19 cellular contexts compared by ENCODE assay signal in genomic region chr11:12483604-12484003, GRCh38.
"Had no signal": no experiment of that assay in that cellular context is flagged by ENCODE, and none has a peak within 500 bp of the region (broad histone marks: within the 10 kb centered on the region; RNA-seq: fewer than 3 reads in every experiment).

No MANE protein-coding gene starts in this region.

- H3K4me1 ChIP-seq: ascending aorta, upper lobe of right lung had no signal

- DNase-seq: activated CD4-positive, alpha-beta T cell treated with anti-CD3 and anti-CD28 coated beads, Interleukin-2, amount 50 U/mL, for 1 hour; activated naive CD4-positive, alpha-beta T cell treated with anti-CD3 and anti-CD28 coated beads for 36 hours; activated naive CD8-positive, alpha-beta T cell treated with anti-CD3 and anti-CD28 coated beads, Interleukin-2, amount 50 U/mL, for 24 hours; activated T-cell treated with anti-CD3 and anti-CD28 coated beads for 4 hours; dorsolateral prefrontal cortex; erythroblast; hypothalamus; kidney; stimulated activated CD4-positive, alpha-beta T cell treated with anti-CD3 and anti-CD28 coated beads, Interleukin-4, amount 100 ng/mL, for 4 hours; stimulated activated CD8-positive, alpha-beta memory T cell treated with anti-CD3 and anti-CD28 coated beads, Interleukin-4, amount 100 ng/mL, for 48 hours; stimulated activated naive CD8-positive, alpha-beta T cell treated with anti-CD3 and anti-CD28 coated beads, Interleukin-15, Interleukin-2, amounts not matched to agents 100 U/mL and 50 U/mL, for 24 hours; T-cell; T-helper 9 cell; upper lobe of right lung had no signal

- H3K27me3 ChIP-seq: ascending aorta, dorsolateral prefrontal cortex, pancreas, upper lobe of right lung had no signal

- H3K27me3 Mint-ChIP-seq: activated naive CD8-positive, alpha-beta T cell treated with anti-CD3 and anti-CD28 coated beads, Interleukin-2, amount 50 U/mL, for 24 hours had no signal

- H3K4me3 ChIP-seq: ascending aorta, dorsolateral prefrontal cortex, pancreas, SK-N-MC, skin epidermis, upper lobe of right lung had no signal

- H3K27ac ChIP-seq: ascending aorta, dorsolateral prefrontal cortex, SK-N-MC, upper lobe of right lung had no signal

- H3K27ac Mint-ChIP-seq: activated naive CD4-positive, alpha-beta T cell treated with anti-CD3 and anti-CD28 coated beads for 36 hours; activated naive CD8-positive, alpha-beta T cell treated with anti-CD3 and anti-CD28 coated beads, Interleukin-2, amount 50 U/mL, for 24 hours; T-cell had no signal

- H3K4me1 Mint-ChIP-seq: activated naive CD8-positive, alpha-beta T cell treated with anti-CD3 and anti-CD28 coated beads, Interleukin-2, amount 50 U/mL, for 24 hours; T-cell had no signal

- H3K4me3 Mint-ChIP-seq: activated naive CD4-positive, alpha-beta T cell treated with anti-CD3 and anti-CD28 coated beads for 36 hours; activated naive CD8-positive, alpha-beta T cell treated with anti-CD3 and anti-CD28 coated beads, Interleukin-2, amount 50 U/mL, for 24 hours; T-cell had no signal

- H3K36me3 Mint-ChIP-seq: T-cell had no signal

- H3K9me3 ChIP-seq: ascending aorta, pancreas, upper lobe of right lung had no signal

- ATAC-seq: activated CD4-positive, CD25-positive, alpha-beta regulatory T cell treated with anti-CD3 and anti-CD28 coated beads, Interleukin-2, amount 50 U/mL, for 24 hours; activated naive CD8-positive, alpha-beta T cell treated with anti-CD3 and anti-CD28 coated beads, Interleukin-2, amount 50 U/mL, for 24 hours; stimulated activated naive CD8-positive, alpha-beta T cell treated with anti-CD3 and anti-CD28 coated beads, Interleukin-15, Interleukin-2, amounts not matched to agents 100 U/mL and 50 U/mL, for 24 hours; T-cell had no signal
